ENCODE assay signal across 28 cellular contexts in the genomic region with DNA sequence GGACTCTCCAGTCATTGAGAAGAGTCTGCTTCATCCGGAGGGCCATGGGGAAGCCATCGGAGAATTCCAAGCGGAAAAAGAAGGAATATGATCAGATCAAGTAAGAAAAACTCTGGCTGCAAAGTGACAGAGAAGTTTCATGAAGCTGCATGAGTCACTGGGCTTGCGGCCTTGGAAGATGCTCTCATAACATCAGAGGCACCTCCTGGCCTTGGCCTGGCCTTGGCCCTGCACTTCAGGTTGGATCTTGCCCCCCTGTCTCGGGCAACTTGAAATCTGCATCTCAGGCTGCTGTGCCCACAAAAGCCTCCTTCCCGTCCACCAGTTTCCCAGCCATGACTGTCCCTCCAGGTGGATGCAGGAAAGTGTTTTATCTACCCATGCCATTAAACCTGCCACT.
"Had no signal": no experiment of that assay in that cellular context is flagged by ENCODE, and none has a peak within 500 bp of the region (broad histone marks: within the 10 kb centered on the region; RNA-seq: fewer than 3 reads in every experiment).

No MANE protein-coding gene starts in this region.

- H3K27ac Mint-ChIP-seq: stimulated activated effector memory CD8-positive, alpha-beta T cell treated with anti-CD3 and anti-CD28 coated beads, Interleukin-12 subunit alpha, Interleukin-12 subunit beta, amount 100 ng/mL, for 72 hours; stimulated activated memory B cell treated with anti-CD40 and anti-IgM and Interleukin-4, amounts not matched to agents 10 μg/mL and 1 μg/mL and 100 μg/mL, for 72 hours; stimulated activated naive B cell treated with anti-CD40 and anti-IgM and Interleukin-4, amounts not matched to agents 10 μg/mL and 1 μg/mL and 100 μg/mL, for 72 hours; stimulated activated naive CD8-positive, alpha-beta T cell treated with anti-CD3 and anti-CD28 coated beads, Interleukin-15, amount 100 ng/mL, for 72 hours; stimulated activated naive CD8-positive, alpha-beta T cell treated with anti-CD3 and anti-CD28 coated beads, Interleukin-15, Interleukin-2, amounts not matched to agents 100 ng/mL and 50 ng/mL, for 24 hours; type B pancreatic cell had no signal

- H3K4me1 Mint-ChIP-seq: stimulated activated effector memory CD8-positive, alpha-beta T cell treated with anti-CD3 and anti-CD28 coated beads, Interleukin-12 subunit alpha, Interleukin-12 subunit beta, amount 100 ng/mL, for 72 hours; stimulated activated memory B cell treated with anti-CD40 and anti-IgM and Interleukin-4, amounts not matched to agents 10 μg/mL and 1 μg/mL and 100 μg/mL, for 72 hours; stimulated activated naive B cell treated with anti-CD40 and anti-IgM and Interleukin-4, amounts not matched to agents 10 μg/mL and 1 μg/mL and 100 μg/mL, for 72 hours; stimulated activated naive CD8-positive, alpha-beta T cell treated with anti-CD3 and anti-CD28 coated beads, Interleukin-15, amount 100 ng/mL, for 72 hours had no signal

- H3K4me3 Mint-ChIP-seq: stimulated activated effector memory CD8-positive, alpha-beta T cell treated with anti-CD3 and anti-CD28 coated beads, Interleukin-12 subunit alpha, Interleukin-12 subunit beta, amount 100 ng/mL, for 72 hours; stimulated activated memory B cell treated with anti-CD40 and anti-IgM and Interleukin-4, amounts not matched to agents 10 μg/mL and 1 μg/mL and 100 μg/mL, for 72 hours; stimulated activated naive B cell treated with anti-CD40 and anti-IgM and Interleukin-4, amounts not matched to agents 10 μg/mL and 1 μg/mL and 100 μg/mL, for 72 hours; stimulated activated naive CD8-positive, alpha-beta T cell treated with anti-CD3 and anti-CD28 coated beads, Interleukin-15, amount 100 ng/mL, for 72 hours; stimulated activated naive CD8-positive, alpha-beta T cell treated with anti-CD3 and anti-CD28 coated beads, Interleukin-15, Interleukin-2, amounts not matched to agents 100 ng/mL and 50 ng/mL, for 24 hours; type B pancreatic cell had no signal

- H3K4me3 ChIP-seq: stomach, suprapubic skin, testis, thoracic aorta, thyroid gland, tibial artery, tibial nerve, transverse colon, upper lobe of left lung, upper lobe of right lung, uterus, vagina had no signal

- H3K36me3 Mint-ChIP-seq: stimulated activated effector memory CD8-positive, alpha-beta T cell treated with anti-CD3 and anti-CD28 coated beads, Interleukin-12 subunit alpha, Interleukin-12 subunit beta, amount 100 ng/mL, for 72 hours; stimulated activated memory B cell treated with anti-CD40 and anti-IgM and Interleukin-4, amounts not matched to agents 10 μg/mL and 1 μg/mL and 100 μg/mL, for 72 hours; stimulated activated naive B cell treated with anti-CD40 and anti-IgM and Interleukin-4, amounts not matched to agents 10 μg/mL and 1 μg/mL and 100 μg/mL, for 72 hours; type B pancreatic cell had no signal

- H3K9me3 ChIP-seq: stomach, suprapubic skin, testis, thoracic aorta, thyroid gland, tibial artery, tibial nerve, transverse colon, upper lobe of left lung, upper lobe of right lung, uterus, vagina had no signal

- DNase-seq: stimulated activated CD4-positive, alpha-beta T cell treated with anti-CD3 and anti-CD28 coated beads, Interleukin-2, amount 100 ng/mL, for 48 hours; stimulated activated CD4-positive, alpha-beta T cell treated with anti-CD3 and anti-CD28 coated beads, Interleukin-4, amount 100 ng/mL, for 1 hour; stimulated activated CD4-positive, alpha-beta T cell treated with anti-CD3 and anti-CD28 coated beads, Interleukin-4, amount 100 ng/mL, for 24 hours; stimulated activated CD4-positive, alpha-beta T cell treated with anti-CD3 and anti-CD28 coated beads, Interleukin-4, amount 100 ng/mL, for 4 hours; stimulated activated CD8-positive, alpha-beta memory T cell treated with anti-CD3 and anti-CD28 coated beads, Interleukin-4, amount 100 ng/mL, for 48 hours; stimulated activated naive B cell treated with anti-CD40 and anti-IgM and Interleukin-4, amounts not matched to agents 10 μg/mL and 1 μg/mL and 100 μg/mL, for 72 hours; stimulated activated naive CD4-positive, alpha-beta T cell; stimulated activated naive CD4-positive, alpha-beta T cell treated with Interleukin-2 at 50 U/mL for 16 hours; stimulated activated naive CD8-positive, alpha-beta T cell treated with anti-CD3 and anti-CD28 coated beads, Interleukin-15, amount 100 ng/mL, for 72 hours; stimulated activated naive CD8-positive, alpha-beta T cell treated with anti-CD3 and anti-CD28 coated beads, Interleukin-15, Interleukin-2, amounts not matched to agents 100 U/mL and 50 U/mL, for 24 hours; stomach; substantia nigra; testis; thyroid gland; tibial artery; transverse colon; trophoblast cell; upper lobe of left lung; upper lobe of right lung; uterus had no signal

- ATAC-seq: stimulated activated effector memory CD8-positive, alpha-beta T cell treated with anti-CD3 and anti-CD28 coated beads, Interleukin-12 subunit alpha, Interleukin-12 subunit beta, amount 100 ng/mL, for 72 hours; stimulated activated memory B cell treated with anti-CD40 and anti-IgM and Interleukin-4, amounts not matched to agents 10 μg/mL and 1 μg/mL and 100 μg/mL, for 72 hours; stimulated activated naive B cell treated with anti-CD40 and anti-IgM and Interleukin-4, amounts not matched to agents 10 μg/mL and 1 μg/mL and 100 μg/mL, for 72 hours; stimulated activated naive CD8-positive, alpha-beta T cell treated with anti-CD3 and anti-CD28 coated beads, Interleukin-15, amount 100 ng/mL, for 72 hours; stimulated activated naive CD8-positive, alpha-beta T cell treated with anti-CD3 and anti-CD28 coated beads, Interleukin-15, Interleukin-2, amounts not matched to agents 100 U/mL and 50 U/mL, for 24 hours; upper lobe of right lung had no signal

- H3K4me1 ChIP-seq: stomach, suprapubic skin, testis, tibial artery, tibial nerve, transverse colon, upper lobe of left lung, upper lobe of right lung, uterus, vagina had no signal

- H3K36me3 ChIP-seq: stomach, suprapubic skin, thoracic aorta, thyroid gland, tibial artery, tibial nerve, transverse colon, upper lobe of left lung, upper lobe of right lung, uterus, vagina had no signal

- H3K27ac ChIP-seq: stomach, suprapubic skin, testis, thoracic aorta, thyroid gland, tibial artery, tibial nerve, transverse colon, upper lobe of left lung, upper lobe of right lung, uterus, vagina had no signal

- H3K9me3 Mint-ChIP-seq: stimulated activated effector memory CD8-positive, alpha-beta T cell treated with anti-CD3 and anti-CD28 coated beads, Interleukin-12 subunit alpha, Interleukin-12 subunit beta, amount 100 ng/mL, for 72 hours; stimulated activated naive B cell treated with anti-CD40 and anti-IgM and Interleukin-4, amounts not matched to agents 10 μg/mL and 1 μg/mL and 100 μg/mL, for 72 hours; stimulated activated naive CD8-positive, alpha-beta T cell treated with anti-CD3 and anti-CD28 coated beads, Interleukin-15, amount 100 ng/mL, for 72 hours; stimulated activated naive CD8-positive, alpha-beta T cell treated with anti-CD3 and anti-CD28 coated beads, Interleukin-15, Interleukin-2, amounts not matched to agents 100 ng/mL and 50 ng/mL, for 24 hours; type B pancreatic cell had no signal

- H3K27me3 ChIP-seq: testis, thyroid gland, tibial nerve, transverse colon, uterus, vagina had no signal
